22 cellular contexts compared by ENCODE assay signal in the genomic region with DNA sequence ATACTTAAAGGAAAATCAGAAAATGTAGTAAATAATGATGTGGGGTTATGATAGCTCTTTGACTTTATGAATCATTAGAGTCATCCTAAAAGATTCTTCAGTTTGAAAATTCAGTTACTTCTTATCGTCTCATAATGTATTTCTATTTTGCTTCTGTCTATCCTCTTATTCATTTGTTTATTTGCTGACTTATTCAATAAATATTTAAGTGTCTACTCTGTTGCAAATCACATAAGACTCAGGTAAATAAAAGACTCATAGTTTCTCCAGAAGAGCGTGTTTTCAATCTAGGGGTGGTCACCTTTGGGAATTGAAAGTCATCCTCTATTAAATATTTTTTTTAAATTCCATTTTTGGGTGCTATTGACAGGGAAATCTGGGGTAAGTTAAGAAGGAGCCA.
A peak's percentile ranks its signal among the peaks of the same experiment; 100 is the strongest.
DNase-seq lines count a peak whose midpoint lies in the region; ATAC-seq, FAIRE-seq and TF ChIP-seq lines count a peak whose summit lies in the region.
"Had no signal": no experiment of that assay in that cellular context is flagged by ENCODE, and none has a peak within 500 bp of the region (broad histone marks: within the 10 kb centered on the region; RNA-seq: fewer than 3 reads in every experiment).

No MANE protein-coding gene starts in this region.

- H3K4me1 Mint-ChIP-seq in HFFc6 (ENCODE audit: low read depth) (peaks cover 40% of the 10 kb centered on the region), osteocyte (ENCODE audit: unreplicated experiment) (peaks cover 19% of the 10 kb centered on the region)
- H3K4me1 Mint-ChIP-seq: IgD-negative memory B cell had no signal

- no peak overlapping the region for H3K4me3 ChIP-seq in PC-9
- no peak overlapping the region for H3K4me3 ChIP-seq in bronchial epithelial cell (ENCODE audit: low read depth, low read length)
- no peak overlapping the region for H3K4me3 ChIP-seq in hepatocyte
- H3K4me3 ChIP-seq: GM23338 had no signal

- intact Hi-C loops in PC-9 (cut with micrococcal nuclease; ENCODE audit: unreplicated experiment): no loop called here

- no peaks in the 10 kb centered on the region for H3K27me3 Mint-ChIP-seq in HFFc6 (ENCODE audit: insufficient read depth)
- H3K27me3 Mint-ChIP-seq in osteocyte (ENCODE audit: unreplicated experiment): no peaks in the 10 kb centered on the region
- H3K27me3 Mint-ChIP-seq: CD4-positive, alpha-beta T cell had no signal

- H3K36me3 Mint-ChIP-seq in HFFc6 (ENCODE audit: low read depth) (peaks cover 6% of the 10 kb centered on the region), osteocyte (ENCODE audit: unreplicated experiment) (no peaks in the 10 kb centered on the region)
- H3K36me3 Mint-ChIP-seq: IgD-negative memory B cell had no signal

- H3K4me1 ChIP-seq in PC-9 (replicated peaks; ENCODE audit: insufficient read depth) (peaks cover 23% of the 10 kb centered on the region), hepatocyte (ENCODE audit: insufficient read depth) (no peaks in the 10 kb centered on the region)
- H3K4me1 ChIP-seq: BE2C, Caco-2 had no signal

- no peak overlapping the region for H2AFZ ChIP-seq in PC-9
- H2AFZ ChIP-seq in hepatocyte: no peak overlapping the region
- H2AFZ ChIP-seq: GM23338 had no signal

- CTCF ChIA-PET in PC-9 (lab: Charles Lee): no interaction called here

- H4K20me1 ChIP-seq in PC-9 (ENCODE audit: insufficient read depth) (no peaks in the 10 kb centered on the region), hepatocyte (ENCODE audit: insufficient read depth, poor library complexity, severe bottlenecking) (no peaks in the 10 kb centered on the region)

- FAIRE-seq in bronchial epithelial cell (lab: Jason Lieb, UNC): no peak
- FAIRE-seq: D721Med, G401.6, GM12892, GM18507, H54, HTR-8/SVneo had no signal

- no peaks in the 10 kb centered on the region for H3K9me2 ChIP-seq in PC-9 (ENCODE audit: insufficient read depth)
- H3K9me2 ChIP-seq in hepatocyte (replicated peaks; ENCODE audit: insufficient read depth): no peaks in the 10 kb centered on the region

- no peaks in the 10 kb centered on the region for H3K79me2 ChIP-seq in PC-9 (ENCODE audit: low read depth)
- no peaks in the 10 kb centered on the region for H3K79me2 ChIP-seq in hepatocyte

- H3K4me2 ChIP-seq in PC-9 (peak overlapping the region; percentile 38; the same call in 1 of the 2 replicates), hepatocyte (no peak overlapping the region)
- H3K4me2 ChIP-seq: GM23338 had no signal

- WGBS in hepatocyte (ENCODE audit: low lambda C conversion rate, missing lambda C conversion rate): 87% methylated on average over 2 of the region's 2 CpGs

- H3K36me3 ChIP-seq in PC-9 (ENCODE audit: low read depth): no peaks in the 10 kb centered on the region
- no peaks in the 10 kb centered on the region for H3K36me3 ChIP-seq in bronchial epithelial cell (ENCODE audit: control insufficient read depth, insufficient read depth, low read length)
- no peaks in the 10 kb centered on the region for H3K36me3 ChIP-seq in hepatocyte (replicated peaks; ENCODE audit: insufficient read depth, low read depth)
- H3K36me3 ChIP-seq: BE2C had no signal

- H3K4me3 Mint-ChIP-seq in HFFc6 (no peak overlapping the region; the same call in 1 of the 2 replicates), osteocyte (ENCODE audit: unreplicated experiment) (no peak overlapping the region)
- H3K4me3 Mint-ChIP-seq: CD4-positive, alpha-beta T cell; GM23338; IgD-negative memory B cell had no signal

- H3K27me3 ChIP-seq in PC-9 (ENCODE audit: insufficient read depth, low read depth) (no peaks in the 10 kb centered on the region), bronchial epithelial cell (ENCODE audit: control insufficient read depth, insufficient read depth, low read length) (no peaks in the 10 kb centered on the region), hepatocyte (no peaks in the 10 kb centered on the region)
- H3K27me3 ChIP-seq: BE2C had no signal

- POLR2A ChIA-PET in PC-9 (lab: Charles Lee; ENCODE audit: unreplicated experiment): no interaction called here

- H3K9me3 ChIP-seq in PC-9 (ENCODE audit: insufficient read depth, low read depth) (no peaks in the 10 kb centered on the region), hepatocyte (ENCODE audit: low read depth) (no peaks in the 10 kb centered on the region)
- H3K9me3 ChIP-seq: BE2C, Caco-2 had no signal

- H3K27ac Mint-ChIP-seq in HFFc6: peak overlapping the region; percentile 81
- H3K27ac Mint-ChIP-seq in osteocyte (ENCODE audit: unreplicated experiment): peak overlapping the region; percentile 42
- H3K27ac Mint-ChIP-seq: CD4-positive, alpha-beta T cell; IgD-negative memory B cell had no signal

- H3K27ac ChIP-seq in PC-9: peak overlapping the region; percentile 54
- no peak overlapping the region for H3K27ac ChIP-seq in hepatocyte

- no peak for ATAC-seq in HG03521 (IDR thresholded peaks at IDR 0.05; ENCODE audit: unreplicated experiment)
- ATAC-seq: GM23338 had no signal

- TF ChIP-seq CTCF in HFFc6 (IDR thresholded peaks at IDR 0.05) (no peak), PC-9 (conservative IDR thresholded peaks at IDR 0.05) (no peak), bronchial epithelial cell (IDR thresholded peaks at IDR 0.05; ENCODE audit: insufficient read depth, low read length, severe bottlenecking) (no peak), osteocyte (IDR thresholded peaks at IDR 0.05) (no peak), hepatocyte (IDR thresholded peaks at IDR 0.05; ENCODE audit: poor library complexity) (no peak)

- no peak for DNase-seq in HFFc6
- peak in 1 of 2 experiments; percentile 50 for DNase-seq in PC-9
- DNase-seq in bronchial epithelial cell (ENCODE audit: low read depth): peak; percentile 65
- no peak for DNase-seq in osteocyte (ENCODE audit: extremely low spot score, unreplicated experiment)
- DNase-seq in hepatocyte (ENCODE audit: low spot score): no peak
- no peak for DNase-seq in activated effector memory CD4-positive, alpha-beta T cell treated with Interleukin-2 at 50 U/mL for 16 hours
- DNase-seq in globus pallidus (ENCODE audit: low spot score): no peak
- DNase-seq: ACHN; BE2C; C1 segment of cervical spinal cord; Caco-2; CD4-positive, alpha-beta T cell; HCEC 1CT had no signal

- H3K9me3 Mint-ChIP-seq in HFFc6 (no peaks in the 10 kb centered on the region), osteocyte (ENCODE audit: unreplicated experiment) (peaks cover under 1% of the 10 kb centered on the region)
- H3K9me3 Mint-ChIP-seq: GM23338 had no signal

- 0 out of 2 replicates have a peak, but pooled peaks cover 6% of the 10 kb centered on the region for H3F3A ChIP-seq in PC-9 (ENCODE audit: insufficient read depth, low read depth)

- BruUV-seq in PC-9 (replicated peaks; lab: Mats Ljungman, UMichigan): no TSS peak
